15 cellular contexts compared by ENCODE assay signal in the genomic region with DNA sequence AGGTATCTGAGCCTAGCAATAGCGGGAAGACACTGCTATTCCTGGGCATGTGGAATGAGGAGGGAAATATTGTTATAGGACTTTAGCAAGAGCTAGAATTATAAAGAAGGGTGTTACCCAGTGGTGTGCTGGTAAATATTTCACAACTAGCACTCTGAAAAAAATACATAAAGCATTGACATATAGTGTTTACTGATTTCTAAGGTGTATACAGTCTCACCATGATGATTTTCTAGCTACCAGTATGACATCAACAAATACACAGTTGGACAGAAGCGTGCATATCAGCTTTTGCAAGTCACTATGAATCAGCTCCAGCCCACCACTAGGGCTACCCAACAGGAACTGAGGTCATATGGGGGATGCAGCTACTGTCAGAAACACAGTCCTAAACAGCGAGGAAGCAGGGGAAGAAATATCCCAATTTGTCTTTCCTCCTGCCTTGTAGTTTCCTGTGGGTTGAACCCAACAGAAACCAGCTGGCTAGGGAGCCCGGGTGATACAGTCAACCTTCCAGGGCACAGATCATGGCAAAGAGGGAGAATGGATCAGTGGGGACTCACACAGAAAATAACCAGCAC. TPM values are rescaled to one million over a fixed set of nuclear protein-coding genes. Genes with fewer than 3 reads are reported as not detected.
DNase-seq lines count a peak whose midpoint lies in the region; ATAC-seq, FAIRE-seq and TF ChIP-seq lines count a peak whose summit lies in the region.
"Had no signal": no experiment of that assay in that cellular context is flagged by ENCODE, and none has a peak within 500 bp of the region (broad histone marks: within the 10 kb centered on the region; RNA-seq: fewer than 3 reads in every experiment).

No MANE protein-coding gene starts in this region.

- H3K4me2 ChIP-seq in A549: no peak overlapping the region

- no peaks in the 10 kb centered on the region for H3K9me3 ChIP-seq in A549
- H3K9me3 ChIP-seq in SJSA1 (replicated peaks): no peaks in the 10 kb centered on the region

- peaks cover 4% of the 10 kb centered on the region for H3K27me3 Mint-ChIP-seq in mesothelial cell of epicardium (ENCODE audit: low read depth)

- TF ChIP-seq EP300 in A549 (IDR thresholded peaks at IDR 0.05): no peak

- H3K4me3 ChIP-seq in A549 (no peak overlapping the region), SJSA1 (no peak overlapping the region)
- H3K4me3 ChIP-seq: lung had no signal

- FAIRE-seq in A549 (lab: Jason Lieb, UNC): no peak

- H3K4me1 ChIP-seq in A549: peaks cover 10% of the 10 kb centered on the region
- H3K4me1 ChIP-seq in SJSA1 (replicated peaks): peaks cover 13% of the 10 kb centered on the region

- no peaks in the 10 kb centered on the region for H3K36me3 Mint-ChIP-seq in mesothelial cell of epicardium
- H3K36me3 Mint-ChIP-seq: CD4-positive, CD25-positive, alpha-beta regulatory T cell had no signal

- CTCF ChIA-PET in A549 (lab: Yijun Ruan, JAX): interaction anchor here (0.9 to 1.6 kb wide), 3 partner anchors 10 to 153 kb away, joined by 3 to 5 read pairs (median 3); no protein-coding TSS in a partner anchor

- DNase-seq in A549 (ENCODE audit: low read depth in 1 of 2, low spot score in 1 of 2): peak in 1 of 2 experiments; percentile 85
- DNase-seq in H4 (ENCODE audit: low spot score): peak; percentile 92
- DNase-seq in SJSA1 (ENCODE audit: low read depth in 1 of 2, low spot score in 2 of 2): peak in 1 of 2 experiments; percentile 47
- peak; percentile 85 for DNase-seq in iris pigment epithelial cell (ENCODE audit: low read depth)
- no peak for DNase-seq in mesothelial cell of epicardium (ENCODE audit: low spot score in 2 of 2, unreplicated experiment in 2 of 2)
- no peak for DNase-seq in midbrain (lab: John Stamatoyannopoulos, UW)
- no peak for DNase-seq in DMS53 treated with DMSO at 0.1 percent for 48 hours (lab: John Stamatoyannopoulos, UW; ENCODE audit: unreplicated experiment)
- DNase-seq: activated effector memory CD4-positive, alpha-beta T cell treated with anti-CD3 and anti-CD28 coated beads, Interleukin-2, amount 50 U/mL, for 16 hours; NCI-H524; stimulated activated naive CD4-positive, alpha-beta T cell treated with Interleukin-2 at 50 U/mL for 16 hours had no signal

- H3K36me3 ChIP-seq in SJSA1: no peaks in the 10 kb centered on the region

- POLR2A ChIA-PET in A549 (lab: Yijun Ruan, JAX): interaction anchor here (0.5 kb wide), 1 partner anchor 826 kb away, joined by 8 read pairs; no protein-coding TSS in a partner anchor

- WGBS in A549 (ENCODE audit: missing lambda C conversion rate): 53% methylated on average over 4 of the region's 4 CpGs

- TF ChIP-seq POLR2A in A549 (IDR thresholded peaks at IDR 0.05; ENCODE audit: low read length): no peak

- H3K27me3 ChIP-seq in SJSA1 (replicated peaks): no peaks in the 10 kb centered on the region

- peaks cover 13% of the 10 kb centered on the region for H3K4me1 Mint-ChIP-seq in mesothelial cell of epicardium

- no peak overlapping the region for H3K27ac Mint-ChIP-seq in mesothelial cell of epicardium
- H3K27ac Mint-ChIP-seq: CD4-positive, CD25-positive, alpha-beta regulatory T cell had no signal

- no peak overlapping the region for H3K4me3 Mint-ChIP-seq in mesothelial cell of epicardium

- H3K27ac ChIP-seq in A549: peak overlapping the region; percentile 1 to 38; a peak in 3 of 6 replicates
- 0 out of 2 replicates have a peak overlapping the region, but pooled peaks have one; percentile 24 for H3K27ac ChIP-seq in SJSA1

- TF ChIP-seq RAD21 in A549 (conservative IDR thresholded peaks at IDR 0.05 in 1 of 2, IDR thresholded peaks at IDR 0.05 in 1 of 2): no peak

- H3K9me3 Mint-ChIP-seq in mesothelial cell of epicardium: peaks cover 4% of the 10 kb centered on the region

- TF ChIP-seq CTCF in A549 (IDR thresholded peaks at IDR 0.05): no peak
- TF ChIP-seq CTCF in mesothelial cell of epicardium (IDR thresholded peaks at IDR 0.05; ENCODE audit: unreplicated experiment): no peak

- ATAC-seq in A549: peak; percentile 42 to 87; a peak in 4 of 6 replicates
- no peak for ATAC-seq in GM18909 (IDR thresholded peaks at IDR 0.05; ENCODE audit: poor library complexity, unreplicated experiment)
- ATAC-seq: HCT116 had no signal

TF ChIP-seq in A549, 52 proteins besides CTCF, POLR2A, EP300 and RAD21:
- TF ChIP-seq RFX5 (IDR thresholded peaks at IDR 0.05) (no peak), CBX2 (IDR thresholded peaks at IDR 0.05; ENCODE audit: borderline replicate concordance, low read depth) (no peak), HOXB5 (CRISPR knock-in tag; IDR thresholded peaks at IDR 0.05) (no peak), PBX3 (IDR thresholded peaks at IDR 0.05) (no peak), NFE2L2 (conservative IDR thresholded peaks at IDR 0.05; ENCODE audit: low read length) (peak; percentile 83), MAFK (IDR thresholded peaks at IDR 0.05; ENCODE audit: partially characterized antibody) (peak; percentile 78)

RNA-seq across cellular contexts. Expression of gene HGD, which starts 39.6 kb away (rescaled TPM):
- polyA plus RNA-seq in A549 (2011; rRNA removed) (101 and 141 TPM in 2 replicates), A549 (2017; fragmentation: RNase III; extraction: RNeasy Plus Mini Kit Qiagen cat#74134 plus additional on column Dnase treatment) (35.1 to 48.8 TPM (median 46.1 TPM) in 3 replicates)
- 19.8 and 26.4 TPM in 2 replicates for polyA plus RNA-seq in A549 (2012; cell fraction: cytosol; rRNA removed)
- polyA plus RNA-seq in A549 (2012; cell fraction: nucleus; rRNA removed): 21.9 and 30.8 TPM in 2 replicates
- polyA minus RNA-seq in A549 (2011; rRNA and poly(A)+ RNA removed): 62.5 and 91.7 TPM in 2 replicates
- 0.12 TPM in 1 of 2 replicates, not detected in the other for total RNA-seq in H4 (2014; rRNA removed; shearing (Covaris generic))
- not detected in 2 replicates for total RNA-seq in SJSA1 (2014; rRNA removed; shearing (Covaris generic))
- total RNA-seq in mesothelial cell of epicardium: 0.29 to 0.67 TPM (median 0.60 TPM) in 3 replicates
- total RNA-seq: skeletal muscle tissue had no signal

RNA-seq across cellular contexts. Expression of gene NDUFB4, which starts 46.3 kb away (rescaled TPM):
- polyA plus RNA-seq in A549 (2011; rRNA removed) (204 and 239 TPM in 2 replicates), A549 (2017; fragmentation: RNase III; extraction: RNeasy Plus Mini Kit Qiagen cat#74134 plus additional on column Dnase treatment) (686 to 747 TPM (median 709 TPM) in 3 replicates)
- 366 and 409 TPM in 2 replicates for polyA plus RNA-seq in A549 (2012; cell fraction: cytosol; rRNA removed)
- polyA plus RNA-seq in A549 (2012; cell fraction: nucleus; rRNA removed): 180 and 183 TPM in 2 replicates
- 188 and 319 TPM in 2 replicates for polyA minus RNA-seq in A549 (2011; rRNA and poly(A)+ RNA removed)
- 417 and 463 TPM in 2 replicates for total RNA-seq in H4 (2014; rRNA removed; shearing (Covaris generic))
- 84.1 and 135 TPM in 2 replicates for total RNA-seq in SJSA1 (2014; rRNA removed; shearing (Covaris generic))
- 103 to 108 TPM (median 103 TPM) in 3 replicates for total RNA-seq in mesothelial cell of epicardium

Comparison
In these comparisons a context has a peak if more than half of its experiments do, and no peak if none do; other contexts are left out.
1. DNase-seq: peak in H4 (single experiment) and iris pigment epithelial cell (single experiment); none in mesothelial cell of epicardium (0 of 2), midbrain (single experiment) and DMS53 treated with DMSO at 0.1 percent for 48 hours (single experiment).